ENCODE assay signal across 8 cellular contexts in the genomic region with DNA sequence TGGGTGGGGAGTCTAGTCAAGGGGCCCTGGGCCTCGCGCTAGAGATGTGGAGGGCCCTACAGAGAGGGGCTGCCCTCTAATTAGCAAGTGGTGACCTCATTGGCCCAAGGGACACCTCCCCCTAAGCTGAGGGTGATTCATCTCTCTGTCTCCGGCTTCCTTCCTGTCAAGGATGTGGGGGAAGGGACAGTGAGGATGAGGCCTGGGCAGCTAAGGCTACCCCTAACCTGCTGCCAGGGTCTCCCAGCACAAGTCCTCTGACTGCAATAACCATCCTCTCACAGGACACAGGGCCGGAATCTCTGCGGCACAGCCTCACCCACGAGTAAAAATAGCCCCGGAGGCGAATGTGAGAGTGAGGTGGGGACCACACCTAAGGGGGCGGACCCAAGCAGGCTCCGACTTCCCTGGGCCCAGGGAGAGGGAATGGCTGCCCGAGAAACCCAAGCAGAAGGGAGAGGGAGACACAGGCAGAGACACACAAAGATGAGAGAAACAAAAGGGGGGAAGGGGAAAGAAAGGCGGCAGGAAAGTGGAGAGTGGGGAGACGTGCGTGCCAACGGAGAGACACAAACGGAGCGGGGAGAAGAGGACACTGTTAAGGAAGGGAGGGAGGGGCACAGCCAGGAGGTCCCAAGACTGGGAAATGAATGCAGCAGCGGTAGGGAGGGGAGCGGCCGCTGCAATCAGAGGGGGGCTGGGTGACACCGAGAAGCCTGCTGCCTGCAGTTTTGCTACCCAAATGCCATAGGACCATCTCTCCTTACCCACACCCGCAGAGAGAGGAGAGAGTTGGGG. TPM values are rescaled to one million over a fixed set of nuclear protein-coding genes. Genes with fewer than 3 reads are reported as not detected.
A peak's percentile ranks its signal among the peaks of the same experiment; 100 is the strongest.
DNase-seq lines count a peak whose midpoint lies in the region; ATAC-seq, FAIRE-seq and TF ChIP-seq lines count a peak whose summit lies in the region.

No MANE protein-coding gene starts in this region.

- 2% methylated on average over 21 of the region's 22 CpGs; no CpG with 5 or more reads in 1 of the 2 experiments for WGBS in H1 (ENCODE audit: extremely low coverage in 1 of 2, insufficient coverage in 1 of 2, insufficient read length in 1 of 2, insufficient replicate concordance in 2 of 2, low coverage in 1 of 2, low lambda C conversion rate in 2 of 2, missing lambda C conversion rate in 1 of 2), 2 experiments
- WGBS in testis, 2 donors: 22 to 28% methylated on average over 20 to 22 of the region's 22 CpGs

- no peaks in the 10 kb centered on the region for H3K27me3 ChIP-seq in H1 (replicated peaks in 1 of 4; ENCODE audit: control insufficient read depth in 3 of 4, extremely low read depth in 1 of 4, insufficient read depth in 3 of 4, low read length in 3 of 4)
- H3K27me3 ChIP-seq in testis: no peaks in the 10 kb centered on the region

- H3K4me1 ChIP-seq in H1 (replicated peaks in 1 of 4; ENCODE audit: control insufficient read depth in 3 of 4, insufficient read depth in 4 of 4, low read length in 3 of 4): peaks cover 22 to 32% (median 25%) of the 10 kb centered on the region in 4 experiments
- peaks cover 33% of the 10 kb centered on the region for H3K4me1 ChIP-seq in mucosa of descending colon (ENCODE audit: low read depth)
- H3K4me1 ChIP-seq in testis: peaks cover 21% of the 10 kb centered on the region

- peak in 1 of 2 experiments; percentile 4; a peak in 1 of 4 replicates for TF ChIP-seq RAD21 in H1 (IDR thresholded peaks at IDR 0.05 in 1 of 2, conservative IDR thresholded peaks at IDR 0.05 in 1 of 2; ENCODE audit: low read depth in 2 of 2, low read length in 2 of 2)

- peaks cover 10 to 30% (median 21%) of the 10 kb centered on the region in 4 experiments for H3K36me3 ChIP-seq in H1 (ENCODE audit: control insufficient read depth in 2 of 4, insufficient read depth in 4 of 4, low read length in 3 of 4)
- peaks cover 7% of the 10 kb centered on the region for H3K36me3 ChIP-seq in mucosa of descending colon (ENCODE audit: low read depth)
- H3K36me3 ChIP-seq in testis (ENCODE audit: low read depth, missing control alignments): no peaks in the 10 kb centered on the region

- no peak overlapping the region for H2AFZ ChIP-seq in H1 (ENCODE audit: low read length)

- peak overlapping the region; percentile 71 for H3K18ac ChIP-seq in H1 (ENCODE audit: extremely low read depth, low read length)

- no peak overlapping the region for H3K14ac ChIP-seq in H1 (ENCODE audit: insufficient read length)

- peak; percentile 27 for ATAC-seq in mucosa of descending colon

- peaks cover 0 to 26% of the 10 kb centered on the region in 2 experiments; a peak in 2 of 4 replicates for H3K79me2 ChIP-seq in H1 (ENCODE audit: control insufficient read depth in 1 of 2, insufficient read depth in 2 of 2, low read length in 2 of 2)

- no peak overlapping the region for H2BK120ac ChIP-seq in H1 (replicated peaks; ENCODE audit: low read depth, low read length)

- H2AK5ac ChIP-seq in H1 (ENCODE audit: low read depth, low read length): no peak overlapping the region

- peak in 1 of 2 experiments; percentile 47; a peak in 1 of 3 replicates for TF ChIP-seq EP300 in H1 (IDR thresholded peaks at IDR 0.05; ENCODE audit: borderline replicate concordance in 1 of 2, low read depth in 2 of 2, low read length in 2 of 2)

- TF ChIP-seq POLR2A in H1 (IDR thresholded peaks at IDR 0.05; ENCODE audit: control extremely low read depth in 1 of 2, low read depth in 2 of 2, low read length in 2 of 2) (peak in 1 of 2 experiments; percentile 43; a peak in 1 of 3 replicates), testis (IDR thresholded peaks at IDR 0.05) (no peak)

- peaks cover 4 to 5% of the 10 kb centered on the region in 2 experiments for H4K20me1 ChIP-seq in H1 (replicated peaks in 1 of 2; ENCODE audit: control insufficient read depth in 1 of 2, insufficient read depth in 2 of 2, low read length in 2 of 2)

- H3K9ac ChIP-seq in H1 (replicated peaks in 1 of 4; ENCODE audit: extremely low read depth in 1 of 4, low read depth in 3 of 4, low read length in 3 of 4): peak overlapping the region in 3 of 4 experiments; percentile 40 to 77 (median 63); a peak in 6 of 7 replicates

- peaks cover 8% of the 10 kb centered on the region; the same call in 1 of the 2 replicates for H3K79me1 ChIP-seq in H1 (ENCODE audit: low read depth, low read length)

- no peak for FAIRE-seq in H1 (lab: Jason Lieb, UNC)

- intact Hi-C loops in mucosa of descending colon (cut with DNase I, micrococcal nuclease) (loop anchor here in 1 of 2 donors (5.0 kb wide), 1 partner anchor 97 kb away; no protein-coding TSS in a partner anchor), testis (cut with DNase I; ENCODE audit: low total_unique reads) (no loop called here)

- no peak overlapping the region for H3K56ac ChIP-seq in H1 (replicated peaks; ENCODE audit: insufficient read length, low read depth, low read length)

- H3K9me3 ChIP-seq in H1 (ENCODE audit: insufficient read depth in 2 of 2, low read depth in 1 of 2, low read length in 1 of 2) (no peaks in the 10 kb centered on the region), mucosa of descending colon (no peaks in the 10 kb centered on the region), testis (no peaks in the 10 kb centered on the region)

- no peak overlapping the region for H4K91ac ChIP-seq in H1 (replicated peaks; ENCODE audit: insufficient read length, low read length)

- H3K23me2 ChIP-seq in H1 (ENCODE audit: low read depth, low read length): peaks cover 20% of the 10 kb centered on the region

- no peak overlapping the region for H3K23ac ChIP-seq in H1 (ENCODE audit: insufficient read length)

- peak overlapping the region; percentile 25 for H3K27ac ChIP-seq in H1 (ENCODE audit: low read depth, low read length)
- H3K27ac ChIP-seq in testis: peak overlapping the region; percentile 86 to 87

- CTCF ChIA-PET in H1 (lab: Charles Lee; ENCODE audit: partially characterized antibody): interaction anchor here (0.6 to 5.6 kb wide), 13 partner anchors 10 to 287 kb away, joined by 3 to 23 read pairs (median 3); no protein-coding TSS in a partner anchor

- H2BK20ac ChIP-seq in H1 (ENCODE audit: low read length): 0 out of 2 replicates have a peak overlapping the region, but pooled peaks have one; percentile 61

- H2BK5ac ChIP-seq in H1 (ENCODE audit: low read depth, low read length): peak overlapping the region; percentile 97

- peak overlapping the region; percentile 42; the same call in 1 of the 2 replicates for H4K8ac ChIP-seq in H1 (ENCODE audit: extremely low read depth, insufficient read depth, low read length)

- peak overlapping the region; percentile 78 to 99 for H3K4me2 ChIP-seq in H1 (ENCODE audit: insufficient read depth in 1 of 2, low read depth in 2 of 2, low read length in 2 of 2)

- no peak overlapping the region for H3K4ac ChIP-seq in H1 (replicated peaks; ENCODE audit: insufficient read length, low read depth, low read length)

- POLR2A ChIA-PET in H1 (lab: Charles Lee; ENCODE audit: partially characterized antibody): interaction anchor here (0.6 to 8.7 kb wide), 29 partner anchors 10 to 346 kb away, joined by 3 to 73 read pairs (median 4); a partner anchor contains a TSS

- peak overlapping the region; percentile 54; the same call in 1 of the 2 replicates for H2BK15ac ChIP-seq in H1 (ENCODE audit: low read length)

- H2BK12ac ChIP-seq in H1 (ENCODE audit: low read depth, low read length): 0 out of 2 replicates have a peak overlapping the region, but pooled peaks have one; percentile 1

- H3K4me3 ChIP-seq in H1 (ENCODE audit: extremely low read depth in 1 of 4, insufficient read depth in 2 of 4, low read depth in 3 of 4, low read length in 4 of 4): peak overlapping the region; percentile 82 to 98 (median 92)
- peak overlapping the region; percentile 50 for H3K4me3 ChIP-seq in mucosa of descending colon
- H3K4me3 ChIP-seq in testis: peak overlapping the region; percentile 47 to 71

- H4K5ac ChIP-seq in H1 (ENCODE audit: insufficient read length, low read depth, low read length): no peak overlapping the region

- DNase-seq in NCI-H2196 (lab: John Stamatoyannopoulos, UW; ENCODE audit: unreplicated experiment): peak; percentile 31
- DNase-seq in NCI-H2196 treated with DMSO at 0.1 percent for 48 hours (lab: John Stamatoyannopoulos, UW; ENCODE audit: unreplicated experiment): no peak
- DNase-seq in NAMALWA (ENCODE audit: low spot score): peak; percentile 63
- peak; percentile 13 to 54 for DNase-seq in activated CD4-positive, alpha-beta T cell treated with anti-CD3 and anti-CD28 coated beads, Interleukin-2, amount 50 U/mL, for 24 hours (ENCODE audit: low read depth in 1 of 2, low spot score in 1 of 2)
- peak; percentile 56 to 74 for DNase-seq in H1 (ENCODE audit: low read depth in 1 of 2, low spot score in 2 of 2)
- DNase-seq in mucosa of descending colon: peak; percentile 82 to 83 (median 82)
- DNase-seq in testis: peak; percentile 52
- DNase-seq in NCI-H1694 (lab: John Stamatoyannopoulos, UW): no peak

- TF ChIP-seq CTCF in H1 (IDR thresholded peaks at IDR 0.05; ENCODE audit: control extremely low read depth in 1 of 3, insufficient read depth in 1 of 3, low read depth in 1 of 3, low read length in 3 of 3) (no peak), mucosa of descending colon (IDR thresholded peaks at IDR 0.05) (no peak), testis (IDR thresholded peaks at IDR 0.05) (no peak)

RNA-seq across cellular contexts. Expression of a gene that starts 1.4 kb away (rescaled TPM):
- 250 and 259 TPM in 2 replicates for total RNA-seq in H1 (2021; fragmentation: NEBNext Ultra II Directional; extraction: Animal tissue kit (Norgen Biotek cat#: 25700))
- polyA plus RNA-seq in H1 (2011; rRNA removed): 236 and 277 TPM in 2 replicates
- polyA plus RNA-seq in H1 (2011; cell fraction: cytosol; rRNA removed): 288 TPM
- 199 TPM for polyA plus RNA-seq in H1 (2011; cell fraction: nucleus; rRNA removed)
- 240 to 286 TPM (median 280 TPM) in 4 replicates for polyA plus RNA-seq in H1 (2012, experiment 1 of 2)
- 482 TPM for polyA plus RNA-seq in H1 (2012, experiment 2 of 2)
- polyA plus RNA-seq in H1 (2013, experiment 1 of 2): 173 TPM
- 202 TPM for polyA plus RNA-seq in H1 (2013, experiment 2 of 2)
- 255 and 293 TPM in 2 replicates for polyA minus RNA-seq in H1 (2011; rRNA and poly(A)+ RNA removed)
- polyA minus RNA-seq in H1 (2011; cell fraction: cytosol; rRNA and poly(A)+ RNA removed): 101 TPM
- 83.5 TPM for polyA minus RNA-seq in H1 (2011; cell fraction: nucleus; rRNA and poly(A)+ RNA removed)
- total RNA-seq in mucosa of descending colon: 100 to 1,000 TPM; 269 to 555 (median 441) TPM
- 10 to 100 TPM; 35.4 to 93.5 TPM for total RNA-seq in testis
- polyA plus RNA-seq in testis (ENCODE audit: insufficient read depth, low read depth, low replicate concordance): 130 TPM

RNA-seq across cellular contexts. Expression of a gene that starts 4.9 kb away (rescaled TPM):
- total RNA-seq in H1 (2021; fragmentation: NEBNext Ultra II Directional; extraction: Animal tissue kit (Norgen Biotek cat#: 25700)): 21.3 and 25.3 TPM in 2 replicates
- 26.5 and 34.5 TPM in 2 replicates for polyA plus RNA-seq in H1 (2011; rRNA removed)
- 29.5 TPM for polyA plus RNA-seq in H1 (2011; cell fraction: cytosol; rRNA removed)
- polyA plus RNA-seq in H1 (2011; cell fraction: nucleus; rRNA removed): 149 TPM
- polyA plus RNA-seq in H1 (2012, experiment 1 of 2): 16.0 to 22.5 TPM (median 20.5 TPM) in 4 replicates
- polyA plus RNA-seq in H1 (2012, experiment 2 of 2): 5.4 TPM
- polyA plus RNA-seq in H1 (2013, experiment 1 of 2): 15.6 TPM
- 14.5 TPM for polyA plus RNA-seq in H1 (2013, experiment 2 of 2)
- polyA minus RNA-seq in H1 (2011; rRNA and poly(A)+ RNA removed): 36.0 and 38.2 TPM in 2 replicates
- 19.8 TPM for polyA minus RNA-seq in H1 (2011; cell fraction: cytosol; rRNA and poly(A)+ RNA removed)
- 72.1 TPM for polyA minus RNA-seq in H1 (2011; cell fraction: nucleus; rRNA and poly(A)+ RNA removed)
- 10 to 100 TPM; 14.1 to 29.9 (median 29.7) TPM for total RNA-seq in mucosa of descending colon
- total RNA-seq in testis: 100 to 1,000 TPM in 1 of 2 donors, 10 to 100 TPM in 1; 77.6 to 135 TPM
- 36.2 TPM for polyA plus RNA-seq in testis (ENCODE audit: insufficient read depth, low read depth, low replicate concordance)

RNA-seq across cellular contexts. Expression of a gene that starts 5.8 kb away (rescaled TPM):
- 53.3 and 55.5 TPM in 2 replicates for total RNA-seq in H1 (2021; fragmentation: NEBNext Ultra II Directional; extraction: Animal tissue kit (Norgen Biotek cat#: 25700))
- polyA plus RNA-seq in H1 (2011; rRNA removed) (73.5 and 104 TPM in 2 replicates), testis (ENCODE audit: insufficient read depth, low read depth, low replicate concordance) (50.8 TPM)
- polyA plus RNA-seq in H1 (2011; cell fraction: cytosol; rRNA removed): 80.1 TPM
- polyA plus RNA-seq in H1 (2011; cell fraction: nucleus; rRNA removed): 78.9 TPM
- polyA plus RNA-seq in H1 (2012, experiment 1 of 2): 46.0 to 78.4 TPM (median 71.9 TPM) in 4 replicates
- 53.9 TPM for polyA plus RNA-seq in H1 (2012, experiment 2 of 2)
- 32.1 TPM for polyA plus RNA-seq in H1 (2013, experiment 1 of 2)
- polyA plus RNA-seq in H1 (2013, experiment 2 of 2): 36.0 TPM
- polyA minus RNA-seq in H1 (2011; rRNA and poly(A)+ RNA removed): 15.2 and 19.8 TPM in 2 replicates
- polyA minus RNA-seq in H1 (2011; cell fraction: cytosol; rRNA and poly(A)+ RNA removed): 28.8 TPM
- polyA minus RNA-seq in H1 (2011; cell fraction: nucleus; rRNA and poly(A)+ RNA removed): 13.7 TPM
- total RNA-seq in mucosa of descending colon (100 to 1,000 TPM in 1 of 3 donors, 10 to 100 TPM in 2; 56.1 to 152 (median 99.5) TPM), testis (10 to 100 TPM; 19.6 to 38.0 TPM)

RNA-seq across cellular contexts. Expression of a gene that starts 11.7 kb away (rescaled TPM):
- not detected in 2 replicates for total RNA-seq in H1 (2021; fragmentation: NEBNext Ultra II Directional; extraction: Animal tissue kit (Norgen Biotek cat#: 25700))
- polyA plus RNA-seq in H1 (2011; rRNA removed) (0.18 and 0.33 TPM in 2 replicates), testis (ENCODE audit: insufficient read depth, low read depth, low replicate concordance) (1.3 TPM)
- 0.14 TPM for polyA plus RNA-seq in H1 (2011; cell fraction: cytosol; rRNA removed)
- polyA plus RNA-seq in H1 (2011; cell fraction: nucleus; rRNA removed): 0.31 TPM
- polyA plus RNA-seq in H1 (2012, experiment 1 of 2): 0.17 to 0.73 TPM (median 0.19 TPM) in 4 replicates
- polyA plus RNA-seq in H1 (2012, experiment 2 of 2): 0.12 TPM
- polyA plus RNA-seq in H1 (2013, experiment 1 of 2): 0.04 TPM
- 0.06 TPM for polyA plus RNA-seq in H1 (2013, experiment 2 of 2)
- polyA minus RNA-seq in H1 (2011; rRNA and poly(A)+ RNA removed): 0.13 TPM in 1 of 2 replicates, not detected in the other
- polyA minus RNA-seq in H1 (2011; cell fraction: cytosol; rRNA and poly(A)+ RNA removed): not detected
- polyA minus RNA-seq in H1 (2011; cell fraction: nucleus; rRNA and poly(A)+ RNA removed): not detected
- total RNA-seq in mucosa of descending colon (1 to 10 TPM in 1 of 3 donors, under 1 TPM in 2; 0.48 to 1.4 (median 0.57) TPM), testis (under 1 TPM; 0.74 to 0.94 TPM)

RNA-seq across cellular contexts. Expression of a gene that starts 13.4 kb away (rescaled TPM):
- total RNA-seq in H1 (2021; fragmentation: NEBNext Ultra II Directional; extraction: Animal tissue kit (Norgen Biotek cat#: 25700)): 0.33 TPM in 1 of 2 replicates, not detected in the other
- polyA plus RNA-seq in H1 (2011; rRNA removed) (0.23 and 0.49 TPM in 2 replicates), testis (ENCODE audit: insufficient read depth, low read depth, low replicate concordance) (1.4 TPM)
- polyA plus RNA-seq in H1 (2011; cell fraction: cytosol; rRNA removed): 0.23 TPM
- polyA plus RNA-seq in H1 (2011; cell fraction: nucleus; rRNA removed): 1.0 TPM
- 0.19 to 0.37 TPM (median 0.21 TPM) in 4 replicates for polyA plus RNA-seq in H1 (2012, experiment 1 of 2)
- not detected for polyA plus RNA-seq in H1 (2012, experiment 2 of 2)
- polyA plus RNA-seq in H1 (2013, experiment 1 of 2): 0.12 TPM
- polyA plus RNA-seq in H1 (2013, experiment 2 of 2): 0.11 TPM
- not detected in 2 replicates for polyA minus RNA-seq in H1 (2011; rRNA and poly(A)+ RNA removed)
- not detected for polyA minus RNA-seq in H1 (2011; cell fraction: cytosol; rRNA and poly(A)+ RNA removed)
- polyA minus RNA-seq in H1 (2011; cell fraction: nucleus; rRNA and poly(A)+ RNA removed): not detected
- total RNA-seq in mucosa of descending colon (under 1 TPM in 1 of 3 donors, not detected in 2; 0.32 TPM), testis (under 1 TPM in 1 of 2 donors, not detected in 1; 0.39 TPM)

Comparison
In these comparisons a context has a peak if more than half of its experiments do, and no peak if none do; other contexts are left out.
1. DNase-seq: peak in NCI-H2196 (single experiment), NAMALWA (single experiment), activated CD4-positive, alpha-beta T cell treated with anti-CD3 and anti-CD28 coated beads, Interleukin-2, amount 50 U/mL, for 24 hours (2 of 2), H1 (2 of 2), mucosa of descending colon (3 of 3) and testis (single experiment); none in NCI-H2196 treated with DMSO at 0.1 percent for 48 hours (single experiment) and NCI-H1694 (single experiment).
2. Peak in every context shown above with its lines, with median percentiles within 50 percentile points of each other: H3K4me3 ChIP-seq.